ENCODE assay signal across 1 cellular context in genomic region chr19:55643003-55643732, GRCh38.
TF ChIP-seq lines count a peak whose summit lies in the region.

TSS of gene ZNF581 (plus strand) at chr19:55643649. CDS start at chr19:55644572, 923 bp downstream.

TF ChIP-seq in HEK293, 187 proteins besides CTCF, POLR2A, EP300 and RAD21 (continued from another document):
- peak; percentile 96 for TF ChIP-seq ZXDB (tag by site-specific recombination; IDR thresholded peaks at IDR 0.05)
- no peak for TF ChIP-seq ZNF175 (tag by site-specific recombination; IDR thresholded peaks at IDR 0.05)
- TF ChIP-seq ZNF785 (tag by site-specific recombination; IDR thresholded peaks at IDR 0.05) = peak; percentile 71; the same call in 1 of the 2 replicates
- no peak for TF ChIP-seq ZNF169 (tag by site-specific recombination; IDR thresholded peaks at IDR 0.05)
- no peak for TF ChIP-seq ZNF510 (tag by site-specific recombination; IDR thresholded peaks at IDR 0.05; ENCODE audit: insufficient replicate concordance)
- no peak for TF ChIP-seq TRIM28 (IDR thresholded peaks at IDR 0.05; ENCODE audit: borderline replicate concordance, low read length)
- peak; percentile 27; the same call in 1 of the 2 replicates for TF ChIP-seq ZNF146 (tag by site-specific recombination; IDR thresholded peaks at IDR 0.05)
- no peak for TF ChIP-seq ZNF433 (tag by site-specific recombination; IDR thresholded peaks at IDR 0.05; ENCODE audit: low read depth)
- TF ChIP-seq ZSCAN5A (tag by site-specific recombination; IDR thresholded peaks at IDR 0.05) = no peak
- TF ChIP-seq ZNF571 (tag by site-specific recombination; IDR thresholded peaks at IDR 0.05) = no peak
- no peak for TF ChIP-seq SETDB1 (IDR thresholded peaks at IDR 0.05; ENCODE audit: insufficient read length, low read length)
- no peak for TF ChIP-seq ZNF544 (tag by site-specific recombination; IDR thresholded peaks at IDR 0.05)
- 0 out of 2 replicates have a peak, but pooled peaks have one; percentile 16 for TF ChIP-seq ZNF223 (tag by site-specific recombination; IDR thresholded peaks at IDR 0.05)
- no peak for TF ChIP-seq BCL11A (tag by site-specific recombination; IDR thresholded peaks at IDR 0.05; ENCODE audit: low read depth)
- TF ChIP-seq ZNF621 (tag by site-specific recombination; IDR thresholded peaks at IDR 0.05) = no peak
- no peak for TF ChIP-seq MYNN (tag by site-specific recombination; IDR thresholded peaks at IDR 0.05; ENCODE audit: borderline replicate concordance)
- no peak for TF ChIP-seq ZNF19 (tag by site-specific recombination; IDR thresholded peaks at IDR 0.05; ENCODE audit: low read depth)
- no peak for TF ChIP-seq ZNF211 (tag by site-specific recombination; IDR thresholded peaks at IDR 0.05; ENCODE audit: low read depth)
- TF ChIP-seq ZNF341 (tag by site-specific recombination; IDR thresholded peaks at IDR 0.05; ENCODE audit: low read depth) = peak; percentile 95
- TF ChIP-seq ZNF521 (tag by site-specific recombination; IDR thresholded peaks at IDR 0.05) = no peak
- TF ChIP-seq SALL2 (tag by site-specific recombination; IDR thresholded peaks at IDR 0.05; ENCODE audit: borderline replicate concordance) = no peak
- peak; percentile 100 for TF ChIP-seq KLF7 (tag by site-specific recombination; IDR thresholded peaks at IDR 0.05; ENCODE audit: borderline replicate concordance)
- TF ChIP-seq ZNF792 (tag by site-specific recombination; IDR thresholded peaks at IDR 0.05) = no peak; the same call in 1 of the 2 replicates
- TF ChIP-seq ZNF776 (tag by site-specific recombination; IDR thresholded peaks at IDR 0.05; ENCODE audit: borderline replicate concordance) = no peak
- TF ChIP-seq ZNF580 (tag by site-specific recombination; IDR thresholded peaks at IDR 0.05) = peak; percentile 93; the same call in 1 of the 2 replicates
- no peak for TF ChIP-seq ZNF549 (tag by site-specific recombination; IDR thresholded peaks at IDR 0.05)
- TF ChIP-seq ZNF292 (tag by site-specific recombination; IDR thresholded peaks at IDR 0.05; ENCODE audit: borderline replicate concordance, low read depth) = no peak
- TF ChIP-seq ZNF350 (tag by site-specific recombination; IDR thresholded peaks at IDR 0.05) = no peak
- TF ChIP-seq ZNF529 (tag by site-specific recombination; IDR thresholded peaks at IDR 0.05; ENCODE audit: insufficient replicate concordance) = no peak
- TF ChIP-seq ZNF335 (tag by site-specific recombination; conservative IDR thresholded peaks at IDR 0.05) = peak; percentile 57
- TF ChIP-seq PRDM4 (tag by site-specific recombination; IDR thresholded peaks at IDR 0.05) = peak; percentile 68
- peak; percentile 96 for TF ChIP-seq ZBTB10 (tag by site-specific recombination; IDR thresholded peaks at IDR 0.05)
- no peak for TF ChIP-seq ZNF133 (tag by site-specific recombination; IDR thresholded peaks at IDR 0.05)
- peak; percentile 39; the same call in 1 of the 2 replicates for TF ChIP-seq TSHZ1 (tag by site-specific recombination; IDR thresholded peaks at IDR 0.05; ENCODE audit: borderline replicate concordance)
- no peak for TF ChIP-seq ZNF555 (tag by site-specific recombination; conservative IDR thresholded peaks at IDR 0.05)
- TF ChIP-seq ZNF624 (tag by site-specific recombination; IDR thresholded peaks at IDR 0.05) = no peak
- TF ChIP-seq ZNF280D (tag by site-specific recombination; IDR thresholded peaks at IDR 0.05) = peak; percentile 74; the same call in 1 of the 2 replicates
- peak; percentile 87 for TF ChIP-seq KLF17 (tag by site-specific recombination; IDR thresholded peaks at IDR 0.05)
TF ChIP-seq in HEK293: peak in this region for 80.
